8 cellular contexts compared by ENCODE assay signal in the genomic region with DNA sequence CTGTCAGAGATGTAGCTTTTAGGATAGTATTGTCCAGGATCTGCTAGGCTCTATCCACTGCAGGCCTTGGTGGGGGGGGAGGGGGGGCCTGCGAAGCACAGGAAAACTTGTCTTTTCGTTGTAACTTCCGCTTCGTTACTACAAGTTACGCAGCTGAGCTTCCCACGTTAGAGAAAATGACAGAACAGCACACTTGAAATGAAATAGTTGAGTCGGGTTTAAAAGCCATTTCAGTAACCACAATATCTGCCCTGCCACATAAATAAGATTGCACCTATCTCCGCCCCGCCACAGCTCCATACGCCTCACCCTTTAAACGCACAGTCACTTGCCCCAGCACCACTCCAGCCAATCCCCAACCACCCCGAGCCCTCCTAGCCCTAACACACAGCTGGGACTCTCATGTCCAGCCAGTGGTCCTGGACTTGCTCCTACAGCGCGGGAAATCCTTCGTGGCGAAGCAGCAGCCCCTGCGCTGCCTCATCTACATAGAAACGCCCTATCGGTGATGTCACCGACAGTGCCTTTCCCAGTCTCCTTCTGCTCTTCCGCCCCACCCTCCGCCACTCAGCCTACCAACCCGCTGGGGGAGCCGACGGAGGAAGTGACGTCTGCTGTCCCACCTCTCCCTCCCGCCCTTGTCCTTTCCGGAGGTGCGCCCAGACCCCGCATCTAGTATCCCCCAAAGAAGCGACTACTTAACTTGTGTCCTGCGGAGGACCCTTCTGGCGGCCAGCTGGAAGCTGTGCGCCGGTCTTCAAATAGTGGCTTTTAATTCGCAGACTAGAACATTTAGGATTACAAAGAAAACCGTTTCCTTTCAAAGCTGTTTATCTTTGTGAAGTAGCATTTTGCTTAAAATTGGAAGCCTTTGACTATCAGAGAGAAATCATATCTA. TPM values are rescaled to one million over a fixed set of nuclear protein-coding genes. Genes with fewer than 3 reads are reported as not detected.
DNase-seq lines count a peak whose midpoint lies in the region; ATAC-seq and TF ChIP-seq lines count a peak whose summit lies in the region.
"Not testable (repeated sequence)": the region's sequence is repeated elsewhere in the genome, so short reads cannot be mapped to it uniquely, and the experiment has no call there.

No MANE protein-coding gene starts in this region.

- not testable (repeated sequence) for H2AK5ac ChIP-seq in IMR-90 (ENCODE audit: low read depth, low read length)

- TSS peak; percentile 99 for BruUV-seq in IMR-90 (replicated peaks; lab: Mats Ljungman, UMichigan)

- not testable (repeated sequence) for TF ChIP-seq RAD21 in IMR-90 (IDR thresholded peaks at IDR 0.05; ENCODE audit: low read length)

- not testable (repeated sequence) for TF ChIP-seq CTCF in IMR-90 (conservative IDR thresholded peaks at IDR 0.05; ENCODE audit: low read depth, low read length); foreskin fibroblast (IDR thresholded peaks at IDR 0.05; ENCODE audit: low read depth, low read length)

- peak overlapping the region; percentile 96 for H3K56ac ChIP-seq in IMR-90 (ENCODE audit: extremely low read depth, insufficient read depth, low read length)

- H3K36me3 Mint-ChIP-seq in naive thymus-derived CD8-positive, alpha-beta T cell: not testable (repeated sequence)
- H3K36me3 Mint-ChIP-seq in stimulated activated effector memory CD8-positive, alpha-beta T cell treated with anti-CD3 and anti-CD28 coated beads, Interleukin-12 subunit alpha, Interleukin-12 subunit beta, amount 100 ng/mL, for 72 hours: peaks cover 23% of the 10 kb centered on the region

- H3K18ac ChIP-seq in IMR-90 (ENCODE audit: low read depth, low read length): peak overlapping the region; percentile 98

- H2BK5ac ChIP-seq in IMR-90 (ENCODE audit: low read depth, low read length, poor library complexity, severe bottlenecking): peak overlapping the region; percentile 99

- peak overlapping the region; percentile 99 for H4K91ac ChIP-seq in IMR-90 (ENCODE audit: insufficient read depth, low read depth, low read length)

- dilution Hi-C loops in IMR-90 (cut with HindIII; ENCODE audit: low sequenced_read_pairs, unreplicated experiment): not testable (repeated sequence)

- CTCF ChIA-PET in IMR-90 (lab: Yijun Ruan, JAX): not testable (repeated sequence)

- peak overlapping the region; percentile 99 for H3K4ac ChIP-seq in IMR-90 (ENCODE audit: low read depth, low read length)

- H3K27me3 ChIP-seq in IMR-90 (ENCODE audit: control insufficient read depth, insufficient read depth, low read length): not testable (repeated sequence)

- H4K8ac ChIP-seq in IMR-90 (ENCODE audit: low read depth in 2 of 2, low read length in 2 of 2): peak overlapping the region; percentile 57 to 95

- H3K23ac ChIP-seq in IMR-90 (ENCODE audit: low read depth, low read length): peak overlapping the region; percentile 93

- POLR2A ChIA-PET in IMR-90 (lab: Charles Lee; ENCODE audit: unreplicated experiment): interaction anchor here (0.6 kb wide), 1 partner anchor 444 kb away, joined by 4 read pairs; no protein-coding TSS in a partner anchor
- POLR2A ChIA-PET in naive thymus-derived CD8-positive, alpha-beta T cell (lab: Charles Lee): interaction anchor here (1.0 to 1.2 kb wide), 2 partner anchors 14 to 134 kb away, joined by 3 to 5 read pairs; no protein-coding TSS in a partner anchor

- peak overlapping the region; percentile 98 for H3K4me2 ChIP-seq in IMR-90 (ENCODE audit: low read depth, low read length)

- DNase-seq in DMS79 treated with DMSO at 0.1 percent for 48 hours (lab: John Stamatoyannopoulos, UW): peak; percentile 83
- peak; percentile 96 for DNase-seq in IMR-90
- DNase-seq in SK-N-DZ (ENCODE audit: low spot score): peak; percentile 97
- DNase-seq in activated naive CD4-positive, alpha-beta T cell treated with Interleukin-2 at 50 U/mL for 16 hours: peak; percentile 69
- DNase-seq in foreskin fibroblast: peak; percentile 95 to 96
- DNase-seq in naive thymus-derived CD8-positive, alpha-beta T cell: peak; percentile 40 to 94 (median 71)
- peak; percentile 67 to 92 for DNase-seq in stimulated activated effector memory CD8-positive, alpha-beta T cell treated with anti-CD3 and anti-CD28 coated beads, Interleukin-12 subunit alpha, Interleukin-12 subunit beta, amount 100 ng/mL, for 72 hours (ENCODE audit: low spot score in 2 of 2)

- H3K9me3 Mint-ChIP-seq in naive thymus-derived CD8-positive, alpha-beta T cell; stimulated activated effector memory CD8-positive, alpha-beta T cell treated with anti-CD3 and anti-CD28 coated beads, Interleukin-12 subunit alpha, Interleukin-12 subunit beta, amount 100 ng/mL, for 72 hours: not testable (repeated sequence)

- no CpG with 5 or more reads among the region's 37 CpGs for WGBS in IMR-90 (ENCODE audit: extremely low coverage in 2 of 2, insufficient read length in 1 of 2), 2 experiments

- H3K79me1 ChIP-seq in IMR-90 (ENCODE audit: low read depth in 1 of 2, low read length in 2 of 2): not testable (repeated sequence)

- not testable (repeated sequence) for H3K9me3 ChIP-seq in IMR-90 (ENCODE audit: control insufficient read depth, insufficient read depth, low read length)

- H3K27me3 Mint-ChIP-seq in naive thymus-derived CD8-positive, alpha-beta T cell: not testable (repeated sequence)

- H4K5ac ChIP-seq in IMR-90 (ENCODE audit: low read depth, low read length): peak overlapping the region; percentile 93

- not testable (repeated sequence) for H4K20me1 ChIP-seq in IMR-90 (ENCODE audit: insufficient read depth, low read length)

- in situ Hi-C loops in IMR-90 (cut with MboI; ENCODE audit: low sequenced_read_pairs): not testable (repeated sequence)

- peak overlapping the region; percentile 90 for H3K27ac ChIP-seq in IMR-90 (ENCODE audit: insufficient read depth, low read length)

- H2AK9ac ChIP-seq in IMR-90 (replicated peaks; ENCODE audit: low read depth, low read length, poor library complexity): peak overlapping the region; percentile 88

- peak overlapping the region; percentile 98 for H2BK120ac ChIP-seq in IMR-90 (ENCODE audit: low read depth, low read length)

- TF ChIP-seq POLR2A in IMR-90 (IDR thresholded peaks at IDR 0.05; ENCODE audit: low read depth, low read length): peak; percentile 97

- H3K36me3 ChIP-seq in IMR-90 (ENCODE audit: control insufficient read depth, insufficient read depth, low read length): not testable (repeated sequence)

- intact Hi-C loops in IMR-90 (cut with micrococcal nuclease): not testable (repeated sequence)

- peak overlapping the region; percentile 67 for H3K4me3 ChIP-seq in IMR-90 (ENCODE audit: insufficient read depth, low read depth, low read length)
- H3K4me3 ChIP-seq in foreskin fibroblast (ENCODE audit: low read depth in 1 of 2, low read length in 2 of 2): peak overlapping the region; percentile 40 to 63

- H3K14ac ChIP-seq in IMR-90 (replicated peaks; ENCODE audit: low read depth, low read length): peak overlapping the region; percentile 99

- peak overlapping the region; percentile 92 for H2BK20ac ChIP-seq in IMR-90 (ENCODE audit: low read depth, low read length)

- ATAC-seq in GM21723 (IDR thresholded peaks at IDR 0.05; ENCODE audit: unreplicated experiment) (peak; percentile 80), IMR-90 (ENCODE audit: low read depth) (peak; percentile 92)
- peak; percentile 83 to 84 for ATAC-seq in naive thymus-derived CD8-positive, alpha-beta T cell
- peak; percentile 90 for ATAC-seq in stimulated activated effector memory CD8-positive, alpha-beta T cell treated with anti-CD3 and anti-CD28 coated beads, Interleukin-12 subunit alpha, Interleukin-12 subunit beta, amount 100 ng/mL, for 72 hours

- peak overlapping the region; percentile 90 for H3K9ac ChIP-seq in IMR-90 (ENCODE audit: low read depth, low read length)

- peak overlapping the region; percentile 94 for H2AFZ ChIP-seq in IMR-90 (replicated peaks; ENCODE audit: low read length, poor library complexity)

- H3K4me1 Mint-ChIP-seq in naive thymus-derived CD8-positive, alpha-beta T cell: peaks cover 10 to 35% (median 26%) of the 10 kb centered on the region in 4 donors
- H3K4me1 Mint-ChIP-seq in stimulated activated effector memory CD8-positive, alpha-beta T cell treated with anti-CD3 and anti-CD28 coated beads, Interleukin-12 subunit alpha, Interleukin-12 subunit beta, amount 100 ng/mL, for 72 hours: peaks cover 25% of the 10 kb centered on the region

- H3K4me3 Mint-ChIP-seq in naive thymus-derived CD8-positive, alpha-beta T cell: peak overlapping the region; percentile 85 to 99 (median 97)
- peak overlapping the region; percentile 85 for H3K4me3 Mint-ChIP-seq in stimulated activated effector memory CD8-positive, alpha-beta T cell treated with anti-CD3 and anti-CD28 coated beads, Interleukin-12 subunit alpha, Interleukin-12 subunit beta, amount 100 ng/mL, for 72 hours

- peak overlapping the region; percentile 99 to 100 (median 100) for H3K27ac Mint-ChIP-seq in naive thymus-derived CD8-positive, alpha-beta T cell
- H3K27ac Mint-ChIP-seq in stimulated activated effector memory CD8-positive, alpha-beta T cell treated with anti-CD3 and anti-CD28 coated beads, Interleukin-12 subunit alpha, Interleukin-12 subunit beta, amount 100 ng/mL, for 72 hours: peak overlapping the region; percentile 100

- H2BK15ac ChIP-seq in IMR-90 (ENCODE audit: low read depth, low read length): peak overlapping the region; percentile 79; the same call in 1 of the 3 replicates

- H3K4me1 ChIP-seq in IMR-90 (ENCODE audit: control insufficient read depth, insufficient read depth, low read length): not testable (repeated sequence)

- not testable (repeated sequence) for H3K9me1 ChIP-seq in IMR-90 (ENCODE audit: insufficient read depth, low read length)

TF ChIP-seq in IMR-90, 13 proteins besides CTCF, POLR2A, EP300 and RAD21:
- TF ChIP-seq MAZ (IDR thresholded peaks at IDR 0.05; ENCODE audit: borderline replicate concordance, low read depth, low read length): peak; percentile 14; the same call in 1 of the 2 replicates
TF ChIP-seq in IMR-90: peak in this region for 1; not testable (repeated sequence) for 12.

RNA-seq across cellular contexts. Expression of gene PPIAL4F, which starts 46.2 kb away (rescaled TPM):
- not detected in 2 replicates for total RNA-seq in IMR-90 (2012; rRNA removed)
- polyA plus RNA-seq in IMR-90 (2012; rRNA removed): not detected in 2 replicates
- polyA plus RNA-seq in IMR-90 (2012; cell fraction: cytosol; rRNA removed): not detected in 2 replicates
- not detected in 2 replicates for polyA plus RNA-seq in IMR-90 (2012; cell fraction: nucleus; rRNA removed; ENCODE audit: low replicate concordance)
- not detected in 2 replicates for polyA plus RNA-seq in SK-N-DZ (2014; cell fraction: cytosol; rRNA removed)
- not detected in 2 replicates for polyA plus RNA-seq in SK-N-DZ (2014; cell fraction: nucleus; rRNA removed)
- total RNA-seq in naive thymus-derived CD8-positive, alpha-beta T cell: not detected
- polyA plus RNA-seq in naive thymus-derived CD8-positive, alpha-beta T cell: not detected

Comparison
In these comparisons a context has a peak if more than half of its experiments do, and no peak if none do; other contexts are left out.
1. Peak in every context shown above with its lines: DNase-seq, ATAC-seq, H3K4me3 ChIP-seq and H3K27ac ChIP-seq.